In the genomic region with DNA sequence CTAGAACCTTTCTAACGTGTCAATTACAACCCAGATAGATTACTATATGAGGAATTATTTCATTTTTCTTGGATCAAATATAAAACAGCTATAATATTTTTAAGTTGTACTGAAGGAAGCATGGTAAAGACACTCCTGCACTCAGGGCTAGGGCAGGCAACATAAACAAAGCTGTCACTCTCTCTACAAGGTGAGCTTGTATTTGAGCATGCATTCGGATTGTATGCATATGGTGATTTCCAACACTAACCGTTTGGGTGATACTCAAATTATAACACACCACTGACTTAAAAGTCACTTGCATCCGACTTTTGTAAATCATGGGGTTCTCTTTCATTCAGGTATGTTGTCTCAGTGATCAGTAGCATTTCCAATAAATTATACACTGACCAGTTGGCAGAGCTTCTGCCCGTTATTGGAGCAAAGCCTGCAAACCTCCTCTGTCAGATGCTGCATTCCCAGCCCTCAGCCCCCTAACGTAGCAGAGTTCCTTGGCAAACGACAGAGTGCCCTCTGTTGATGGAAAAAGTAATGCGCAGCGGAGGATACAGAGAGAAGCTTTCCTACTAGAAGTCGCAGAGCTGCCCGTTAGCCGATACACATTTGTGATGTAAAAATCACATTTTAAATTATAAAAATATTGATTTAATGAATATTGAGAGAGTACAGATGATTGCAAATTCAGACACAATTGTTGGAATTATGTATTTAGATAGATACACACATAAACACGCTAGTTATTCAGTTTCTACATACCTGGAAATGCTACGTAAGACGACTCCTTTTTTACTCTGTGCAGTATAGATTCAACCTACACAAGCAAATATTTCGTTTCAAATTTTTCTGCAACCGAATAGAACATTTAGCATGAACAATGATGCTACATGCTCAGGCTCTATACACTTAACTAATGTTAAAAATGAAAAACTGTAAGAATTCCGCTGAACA, we compare ENCODE assay signal across 8 cellular contexts.
A peak's percentile ranks its signal among the peaks of the same experiment; 100 is the strongest.
DNase-seq lines count a peak whose midpoint lies in the region; ATAC-seq, FAIRE-seq and TF ChIP-seq lines count a peak whose summit lies in the region.

No MANE protein-coding gene starts in this region.

- H3K4me3 ChIP-seq in A549 = no peak overlapping the region
- no peak overlapping the region; the same call in 1 of the 2 replicates for H3K4me3 ChIP-seq in GM12864 (ENCODE audit: low read depth, low read length)
- no peak overlapping the region for H3K4me3 ChIP-seq in Peyer's patch

- no peaks in the 10 kb centered on the region for H3K36me3 Mint-ChIP-seq in activated naive CD8-positive, alpha-beta T cell treated with anti-CD3 and anti-CD28 coated beads for 36 hours

- peak; percentile 61 to 66 for TF ChIP-seq RAD21 in A549 (conservative IDR thresholded peaks at IDR 0.05 in 1 of 2, IDR thresholded peaks at IDR 0.05 in 1 of 2)

- peak overlapping the region; percentile 12 for H3K4me3 Mint-ChIP-seq in activated naive CD8-positive, alpha-beta T cell treated with anti-CD3 and anti-CD28 coated beads for 36 hours

- no peaks in the 10 kb centered on the region for H3K27me3 ChIP-seq in Peyer's patch

- H3K4me2 ChIP-seq in A549 = no peak overlapping the region

- no peak for FAIRE-seq in A549 (lab: Jason Lieb, UNC)

- no peaks in the 10 kb centered on the region for H3K9me3 Mint-ChIP-seq in activated naive CD8-positive, alpha-beta T cell treated with anti-CD3 and anti-CD28 coated beads for 36 hours

- no peak overlapping the region for H3K27ac Mint-ChIP-seq in activated naive CD8-positive, alpha-beta T cell treated with anti-CD3 and anti-CD28 coated beads for 36 hours

- ATAC-seq in A549 = peak; percentile 85 to 95
- ATAC-seq in HG03571 (IDR thresholded peaks at IDR 0.05; ENCODE audit: unreplicated experiment) = no peak

- H3K9me3 ChIP-seq in A549 (no peaks in the 10 kb centered on the region), Peyer's patch (no peaks in the 10 kb centered on the region)

- TF ChIP-seq EP300 in A549 (IDR thresholded peaks at IDR 0.05) = no peak

- peaks cover 5% of the 10 kb centered on the region for H3K4me1 Mint-ChIP-seq in activated naive CD8-positive, alpha-beta T cell treated with anti-CD3 and anti-CD28 coated beads for 36 hours

- 11% methylated on average over 18 of the region's 18 CpGs for WGBS in A549 (ENCODE audit: missing lambda C conversion rate)

- POLR2A ChIA-PET in A549 (lab: Yijun Ruan, JAX) = interaction anchor here (1.5 kb wide), 1 partner anchor 513 kb away, joined by 5 read pairs; no protein-coding TSS in a partner anchor

- TF ChIP-seq POLR2A in A549 (IDR thresholded peaks at IDR 0.05; ENCODE audit: low read length) (no peak), Peyer's patch (IDR thresholded peaks at IDR 0.05) (no peak)

- TF ChIP-seq CTCF in A549 (IDR thresholded peaks at IDR 0.05) (peak; percentile 62), GM12864 (IDR thresholded peaks at IDR 0.05; ENCODE audit: low read depth, low read length, missing control alignments) (peak; percentile 55), Peyer's patch (IDR thresholded peaks at IDR 0.05) (peak in 4 of 6 experiments; percentile 39 to 47 (median 44))

- H3K27ac ChIP-seq in A549 (no peak overlapping the region), Peyer's patch (no peak overlapping the region)

- CTCF ChIA-PET in A549 (lab: Yijun Ruan, JAX) = interaction anchor here (0.5 to 18.8 kb wide), 39 partner anchors 9 to 823 kb away, joined by 3 to 227 read pairs (median 3); no protein-coding TSS in a partner anchor

- H3K36me3 ChIP-seq in Peyer's patch = no peaks in the 10 kb centered on the region

- peaks cover 66% of the 10 kb centered on the region for H3K27me3 Mint-ChIP-seq in activated naive CD8-positive, alpha-beta T cell treated with anti-CD3 and anti-CD28 coated beads for 36 hours

- H3K4me1 ChIP-seq in A549 (no peaks in the 10 kb centered on the region), Peyer's patch (no peaks in the 10 kb centered on the region)

- DNase-seq in A549 (ENCODE audit: low read depth in 1 of 2, low spot score in 1 of 2) = peak; percentile 25 to 50
- DNase-seq in GM12864 (ENCODE audit: low read depth) = no peak
- DNase-seq in LHCN-M2 (ENCODE audit: low read depth) = peak; percentile 29
- DNase-seq in Peyer's patch = peak in 1 of 3 donors; percentile 69
- peak; percentile 40 for DNase-seq in activated naive CD8-positive, alpha-beta T cell treated with anti-CD3 and anti-CD28 coated beads for 36 hours
- peak; percentile 40 for DNase-seq in iPS DF 19.7 (ENCODE audit: low read depth, low spot score)
- DNase-seq in smooth muscle cell of the brain vasculature (ENCODE audit: low read depth, low spot score) = peak; percentile 9

TF ChIP-seq in A549, 52 proteins besides CTCF, POLR2A, EP300 and RAD21:
- TF ChIP-seq SMC3 (IDR thresholded peaks at IDR 0.05) = peak; percentile 60
- no peak for TF ChIP-seq MYC (IDR thresholded peaks at IDR 0.05; ENCODE audit: borderline replicate concordance, low read length)
